ENCODE assay signal across 19 cellular contexts in genomic region chr16:54173489-54173888, GRCh38.
"Had no signal": no experiment of that assay in that cellular context is flagged by ENCODE, and none has a peak within 500 bp of the region (broad histone marks: within the 10 kb centered on the region; RNA-seq: fewer than 3 reads in every experiment).

No MANE protein-coding gene starts in this region.

- DNase-seq: erythroblast; foreskin keratinocyte; head of caudate nucleus; hippocampal formation; left colon; left ventricle myocardium superior; mesenchymal stem cell; naive thymus-derived CD4-positive, alpha-beta T cell; psoas muscle; retina; stimulated activated naive CD4-positive, alpha-beta T cell treated with Interleukin-2 at 50 U/mL for 16 hours; thyroid gland; upper lobe of right lung had no signal

- H3K36me3 Mint-ChIP-seq: naive thymus-derived CD4-positive, alpha-beta T cell had no signal

- H3K4me3 Mint-ChIP-seq: dendritic cell treated with granulocyte-macrophage colony-stimulating factor and Interleukin-4, amounts not matched to agents 40 ng/mL and 50 ng/mL, for 4 days; naive thymus-derived CD4-positive, alpha-beta T cell had no signal

- H3K9me3 Mint-ChIP-seq: dendritic cell treated with granulocyte-macrophage colony-stimulating factor and Interleukin-4, amounts not matched to agents 40 ng/mL and 50 ng/mL, for 4 days; nephron progenitor cell had no signal

- H3K36me3 ChIP-seq: neutrophil, thyroid gland, upper lobe of right lung, vagina had no signal

- H3K4me3 ChIP-seq: lung, psoas muscle, thyroid gland, upper lobe of right lung, vagina had no signal

- H3K27ac Mint-ChIP-seq: dendritic cell treated with granulocyte-macrophage colony-stimulating factor and Interleukin-4, amounts not matched to agents 40 ng/mL and 50 ng/mL, for 4 days had no signal

- ATAC-seq: foreskin keratinocyte; left colon; left ventricle myocardium superior; naive thymus-derived CD4-positive, alpha-beta T cell; psoas muscle; sciatic nerve; upper lobe of right lung had no signal

- H3K27ac ChIP-seq: foreskin keratinocyte, neutrophil, psoas muscle, thyroid gland, upper lobe of right lung, vagina had no signal

- H3K27me3 ChIP-seq: thyroid gland, vagina had no signal

- H3K4me1 ChIP-seq: foreskin keratinocyte, psoas muscle, thyroid gland, vagina had no signal

- H3K9me3 ChIP-seq: neutrophil, psoas muscle, thyroid gland, upper lobe of right lung, vagina had no signal
